1 cellular context compared by ENCODE assay signal in the genomic region with DNA sequence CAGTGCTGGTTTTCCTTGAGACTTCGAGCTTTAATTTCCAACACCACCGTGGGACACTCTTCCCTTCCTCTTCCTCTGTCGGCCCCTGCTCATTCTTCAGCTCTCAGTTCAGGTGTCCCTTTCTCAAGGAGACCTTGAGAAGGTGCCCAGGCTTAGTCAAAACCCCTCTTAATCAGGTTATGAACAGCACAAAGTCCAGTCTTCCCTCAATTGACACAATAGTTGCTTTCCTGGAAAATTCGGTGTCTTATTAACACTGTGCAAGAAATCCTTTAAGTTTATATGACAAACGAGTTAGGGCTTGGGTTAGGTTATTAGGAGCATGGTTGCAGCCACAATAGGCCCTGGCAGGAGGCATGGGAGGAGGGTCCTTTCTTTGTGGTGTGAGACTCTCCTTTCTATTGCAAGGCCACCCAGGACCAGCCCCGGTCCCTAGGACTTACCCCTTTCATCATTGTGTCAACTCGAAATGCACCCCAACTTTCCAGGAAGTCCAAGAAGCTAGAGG.
TF ChIP-seq lines count a peak whose summit lies in the region.

No MANE protein-coding gene starts in this region.

TF ChIP-seq in K562, 482 proteins besides CTCF, POLR2A, EP300 and RAD21 (continued from another document and continues in another):
- TF ChIP-seq, protein P1, sequence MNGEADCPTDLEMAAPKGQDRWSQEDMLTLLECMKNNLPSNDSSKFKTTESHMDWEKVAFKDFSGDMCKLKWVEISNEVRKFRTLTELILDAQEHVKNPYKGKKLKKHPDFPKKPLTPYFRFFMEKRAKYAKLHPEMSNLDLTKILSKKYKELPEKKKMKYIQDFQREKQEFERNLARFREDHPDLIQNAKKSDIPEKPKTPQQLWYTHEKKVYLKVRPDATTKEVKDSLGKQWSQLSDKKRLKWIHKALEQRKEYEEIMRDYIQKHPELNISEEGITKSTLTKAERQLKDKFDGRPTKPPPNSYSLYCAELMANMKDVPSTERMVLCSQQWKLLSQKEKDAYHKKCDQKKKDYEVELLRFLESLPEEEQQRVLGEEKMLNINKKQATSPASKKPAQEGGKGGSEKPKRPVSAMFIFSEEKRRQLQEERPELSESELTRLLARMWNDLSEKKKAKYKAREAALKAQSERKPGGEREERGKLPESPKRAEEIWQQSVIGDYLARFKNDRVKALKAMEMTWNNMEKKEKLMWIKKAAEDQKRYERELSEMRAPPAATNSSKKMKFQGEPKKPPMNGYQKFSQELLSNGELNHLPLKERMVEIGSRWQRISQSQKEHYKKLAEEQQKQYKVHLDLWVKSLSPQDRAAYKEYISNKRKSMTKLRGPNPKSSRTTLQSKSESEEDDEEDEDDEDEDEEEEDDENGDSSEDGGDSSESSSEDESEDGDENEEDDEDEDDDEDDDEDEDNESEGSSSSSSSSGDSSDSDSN (IDR thresholded peaks at IDR 0.05; ENCODE audit: borderline replicate concordance in 1 of 2, low read depth in 2 of 2, low read length in 2 of 2) = no peak
- TF ChIP-seq, protein P2, sequence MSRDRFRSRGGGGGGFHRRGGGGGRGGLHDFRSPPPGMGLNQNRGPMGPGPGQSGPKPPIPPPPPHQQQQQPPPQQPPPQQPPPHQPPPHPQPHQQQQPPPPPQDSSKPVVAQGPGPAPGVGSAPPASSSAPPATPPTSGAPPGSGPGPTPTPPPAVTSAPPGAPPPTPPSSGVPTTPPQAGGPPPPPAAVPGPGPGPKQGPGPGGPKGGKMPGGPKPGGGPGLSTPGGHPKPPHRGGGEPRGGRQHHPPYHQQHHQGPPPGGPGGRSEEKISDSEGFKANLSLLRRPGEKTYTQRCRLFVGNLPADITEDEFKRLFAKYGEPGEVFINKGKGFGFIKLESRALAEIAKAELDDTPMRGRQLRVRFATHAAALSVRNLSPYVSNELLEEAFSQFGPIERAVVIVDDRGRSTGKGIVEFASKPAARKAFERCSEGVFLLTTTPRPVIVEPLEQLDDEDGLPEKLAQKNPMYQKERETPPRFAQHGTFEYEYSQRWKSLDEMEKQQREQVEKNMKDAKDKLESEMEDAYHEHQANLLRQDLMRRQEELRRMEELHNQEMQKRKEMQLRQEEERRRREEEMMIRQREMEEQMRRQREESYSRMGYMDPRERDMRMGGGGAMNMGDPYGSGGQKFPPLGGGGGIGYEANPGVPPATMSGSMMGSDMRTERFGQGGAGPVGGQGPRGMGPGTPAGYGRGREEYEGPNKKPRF (IDR thresholded peaks at IDR 0.05; ENCODE audit: low read depth, low read length) = no peak
- no peak for TF ChIP-seq NBN (IDR thresholded peaks at IDR 0.05; ENCODE audit: low read depth)
- no peak for TF ChIP-seq STAG1 (CRISPR knock-in tag; IDR thresholded peaks at IDR 0.05; ENCODE audit: borderline replicate concordance)
- no peak for TF ChIP-seq BRD4 (IDR thresholded peaks at IDR 0.05)
- TF ChIP-seq, protein P3, sequence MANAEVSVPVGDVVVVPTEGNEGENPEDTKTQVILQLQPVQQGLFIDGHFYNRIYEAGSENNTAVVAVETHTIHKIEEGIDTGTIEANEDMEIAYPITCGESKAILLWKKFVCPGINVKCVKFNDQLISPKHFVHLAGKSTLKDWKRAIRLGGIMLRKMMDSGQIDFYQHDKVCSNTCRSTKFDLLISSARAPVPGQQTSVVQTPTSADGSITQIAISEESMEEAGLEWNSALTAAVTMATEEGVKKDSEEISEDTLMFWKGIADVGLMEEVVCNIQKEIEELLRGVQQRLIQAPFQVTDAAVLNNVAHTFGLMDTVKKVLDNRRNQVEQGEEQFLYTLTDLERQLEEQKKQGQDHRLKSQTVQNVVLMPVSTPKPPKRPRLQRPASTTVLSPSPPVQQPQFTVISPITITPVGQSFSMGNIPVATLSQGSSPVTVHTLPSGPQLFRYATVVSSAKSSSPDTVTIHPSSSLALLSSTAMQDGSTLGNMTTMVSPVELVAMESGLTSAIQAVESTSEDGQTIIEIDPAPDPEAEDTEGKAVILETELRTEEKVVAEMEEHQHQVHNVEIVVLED (CRISPR knock-in tag; IDR thresholded peaks at IDR 0.05) = no peak
- no peak for TF ChIP-seq KLF10 (CRISPR knock-in tag; IDR thresholded peaks at IDR 0.05)
- TF ChIP-seq POLR2B (IDR thresholded peaks at IDR 0.05; ENCODE audit: low read depth, partially characterized antibody) = no peak
- no peak for TF ChIP-seq HNRNPH1 (optimal IDR thresholded peaks at IDR 0.05; ENCODE audit: low read depth, low read length)
- peak; percentile 91 for TF ChIP-seq ZC3H4 (CRISPR knock-in tag; IDR thresholded peaks at IDR 0.05; ENCODE audit: borderline replicate concordance)
- no peak for TF ChIP-seq ASH1L (IDR thresholded peaks at IDR 0.05; ENCODE audit: borderline replicate concordance, low read depth, partially characterized antibody)
- TF ChIP-seq, protein P4, sequence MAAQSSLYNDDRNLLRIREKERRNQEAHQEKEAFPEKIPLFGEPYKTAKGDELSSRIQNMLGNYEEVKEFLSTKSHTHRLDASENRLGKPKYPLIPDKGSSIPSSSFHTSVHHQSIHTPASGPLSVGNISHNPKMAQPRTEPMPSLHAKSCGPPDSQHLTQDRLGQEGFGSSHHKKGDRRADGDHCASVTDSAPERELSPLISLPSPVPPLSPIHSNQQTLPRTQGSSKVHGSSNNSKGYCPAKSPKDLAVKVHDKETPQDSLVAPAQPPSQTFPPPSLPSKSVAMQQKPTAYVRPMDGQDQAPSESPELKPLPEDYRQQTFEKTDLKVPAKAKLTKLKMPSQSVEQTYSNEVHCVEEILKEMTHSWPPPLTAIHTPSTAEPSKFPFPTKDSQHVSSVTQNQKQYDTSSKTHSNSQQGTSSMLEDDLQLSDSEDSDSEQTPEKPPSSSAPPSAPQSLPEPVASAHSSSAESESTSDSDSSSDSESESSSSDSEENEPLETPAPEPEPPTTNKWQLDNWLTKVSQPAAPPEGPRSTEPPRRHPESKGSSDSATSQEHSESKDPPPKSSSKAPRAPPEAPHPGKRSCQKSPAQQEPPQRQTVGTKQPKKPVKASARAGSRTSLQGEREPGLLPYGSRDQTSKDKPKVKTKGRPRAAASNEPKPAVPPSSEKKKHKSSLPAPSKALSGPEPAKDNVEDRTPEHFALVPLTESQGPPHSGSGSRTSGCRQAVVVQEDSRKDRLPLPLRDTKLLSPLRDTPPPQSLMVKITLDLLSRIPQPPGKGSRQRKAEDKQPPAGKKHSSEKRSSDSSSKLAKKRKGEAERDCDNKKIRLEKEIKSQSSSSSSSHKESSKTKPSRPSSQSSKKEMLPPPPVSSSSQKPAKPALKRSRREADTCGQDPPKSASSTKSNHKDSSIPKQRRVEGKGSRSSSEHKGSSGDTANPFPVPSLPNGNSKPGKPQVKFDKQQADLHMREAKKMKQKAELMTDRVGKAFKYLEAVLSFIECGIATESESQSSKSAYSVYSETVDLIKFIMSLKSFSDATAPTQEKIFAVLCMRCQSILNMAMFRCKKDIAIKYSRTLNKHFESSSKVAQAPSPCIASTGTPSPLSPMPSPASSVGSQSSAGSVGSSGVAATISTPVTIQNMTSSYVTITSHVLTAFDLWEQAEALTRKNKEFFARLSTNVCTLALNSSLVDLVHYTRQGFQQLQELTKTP (IDR thresholded peaks at IDR 0.05; ENCODE audit: low read depth in 1 of 2, partially characterized antibody in 2 of 2) = peak in 1 of 2 experiments; percentile 27
- TF ChIP-seq, protein P5, sequence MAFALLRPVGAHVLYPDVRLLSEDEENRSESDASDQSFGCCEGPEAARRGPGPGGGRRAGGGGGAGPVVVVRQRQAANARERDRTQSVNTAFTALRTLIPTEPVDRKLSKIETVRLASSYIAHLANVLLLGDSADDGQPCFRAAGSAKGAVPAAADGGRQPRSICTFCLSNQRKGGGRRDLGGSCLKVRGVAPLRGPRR (CRISPR knock-in tag; IDR thresholded peaks at IDR 0.05) = no peak
- TF ChIP-seq BRD9 (IDR thresholded peaks at IDR 0.05; ENCODE audit: low read depth, partially characterized antibody) = peak; percentile 8
- peak; percentile 4; the same call in 1 of the 2 replicates for TF ChIP-seq CEBPB (tag; IDR thresholded peaks at IDR 0.05)
- TF ChIP-seq, protein P6, sequence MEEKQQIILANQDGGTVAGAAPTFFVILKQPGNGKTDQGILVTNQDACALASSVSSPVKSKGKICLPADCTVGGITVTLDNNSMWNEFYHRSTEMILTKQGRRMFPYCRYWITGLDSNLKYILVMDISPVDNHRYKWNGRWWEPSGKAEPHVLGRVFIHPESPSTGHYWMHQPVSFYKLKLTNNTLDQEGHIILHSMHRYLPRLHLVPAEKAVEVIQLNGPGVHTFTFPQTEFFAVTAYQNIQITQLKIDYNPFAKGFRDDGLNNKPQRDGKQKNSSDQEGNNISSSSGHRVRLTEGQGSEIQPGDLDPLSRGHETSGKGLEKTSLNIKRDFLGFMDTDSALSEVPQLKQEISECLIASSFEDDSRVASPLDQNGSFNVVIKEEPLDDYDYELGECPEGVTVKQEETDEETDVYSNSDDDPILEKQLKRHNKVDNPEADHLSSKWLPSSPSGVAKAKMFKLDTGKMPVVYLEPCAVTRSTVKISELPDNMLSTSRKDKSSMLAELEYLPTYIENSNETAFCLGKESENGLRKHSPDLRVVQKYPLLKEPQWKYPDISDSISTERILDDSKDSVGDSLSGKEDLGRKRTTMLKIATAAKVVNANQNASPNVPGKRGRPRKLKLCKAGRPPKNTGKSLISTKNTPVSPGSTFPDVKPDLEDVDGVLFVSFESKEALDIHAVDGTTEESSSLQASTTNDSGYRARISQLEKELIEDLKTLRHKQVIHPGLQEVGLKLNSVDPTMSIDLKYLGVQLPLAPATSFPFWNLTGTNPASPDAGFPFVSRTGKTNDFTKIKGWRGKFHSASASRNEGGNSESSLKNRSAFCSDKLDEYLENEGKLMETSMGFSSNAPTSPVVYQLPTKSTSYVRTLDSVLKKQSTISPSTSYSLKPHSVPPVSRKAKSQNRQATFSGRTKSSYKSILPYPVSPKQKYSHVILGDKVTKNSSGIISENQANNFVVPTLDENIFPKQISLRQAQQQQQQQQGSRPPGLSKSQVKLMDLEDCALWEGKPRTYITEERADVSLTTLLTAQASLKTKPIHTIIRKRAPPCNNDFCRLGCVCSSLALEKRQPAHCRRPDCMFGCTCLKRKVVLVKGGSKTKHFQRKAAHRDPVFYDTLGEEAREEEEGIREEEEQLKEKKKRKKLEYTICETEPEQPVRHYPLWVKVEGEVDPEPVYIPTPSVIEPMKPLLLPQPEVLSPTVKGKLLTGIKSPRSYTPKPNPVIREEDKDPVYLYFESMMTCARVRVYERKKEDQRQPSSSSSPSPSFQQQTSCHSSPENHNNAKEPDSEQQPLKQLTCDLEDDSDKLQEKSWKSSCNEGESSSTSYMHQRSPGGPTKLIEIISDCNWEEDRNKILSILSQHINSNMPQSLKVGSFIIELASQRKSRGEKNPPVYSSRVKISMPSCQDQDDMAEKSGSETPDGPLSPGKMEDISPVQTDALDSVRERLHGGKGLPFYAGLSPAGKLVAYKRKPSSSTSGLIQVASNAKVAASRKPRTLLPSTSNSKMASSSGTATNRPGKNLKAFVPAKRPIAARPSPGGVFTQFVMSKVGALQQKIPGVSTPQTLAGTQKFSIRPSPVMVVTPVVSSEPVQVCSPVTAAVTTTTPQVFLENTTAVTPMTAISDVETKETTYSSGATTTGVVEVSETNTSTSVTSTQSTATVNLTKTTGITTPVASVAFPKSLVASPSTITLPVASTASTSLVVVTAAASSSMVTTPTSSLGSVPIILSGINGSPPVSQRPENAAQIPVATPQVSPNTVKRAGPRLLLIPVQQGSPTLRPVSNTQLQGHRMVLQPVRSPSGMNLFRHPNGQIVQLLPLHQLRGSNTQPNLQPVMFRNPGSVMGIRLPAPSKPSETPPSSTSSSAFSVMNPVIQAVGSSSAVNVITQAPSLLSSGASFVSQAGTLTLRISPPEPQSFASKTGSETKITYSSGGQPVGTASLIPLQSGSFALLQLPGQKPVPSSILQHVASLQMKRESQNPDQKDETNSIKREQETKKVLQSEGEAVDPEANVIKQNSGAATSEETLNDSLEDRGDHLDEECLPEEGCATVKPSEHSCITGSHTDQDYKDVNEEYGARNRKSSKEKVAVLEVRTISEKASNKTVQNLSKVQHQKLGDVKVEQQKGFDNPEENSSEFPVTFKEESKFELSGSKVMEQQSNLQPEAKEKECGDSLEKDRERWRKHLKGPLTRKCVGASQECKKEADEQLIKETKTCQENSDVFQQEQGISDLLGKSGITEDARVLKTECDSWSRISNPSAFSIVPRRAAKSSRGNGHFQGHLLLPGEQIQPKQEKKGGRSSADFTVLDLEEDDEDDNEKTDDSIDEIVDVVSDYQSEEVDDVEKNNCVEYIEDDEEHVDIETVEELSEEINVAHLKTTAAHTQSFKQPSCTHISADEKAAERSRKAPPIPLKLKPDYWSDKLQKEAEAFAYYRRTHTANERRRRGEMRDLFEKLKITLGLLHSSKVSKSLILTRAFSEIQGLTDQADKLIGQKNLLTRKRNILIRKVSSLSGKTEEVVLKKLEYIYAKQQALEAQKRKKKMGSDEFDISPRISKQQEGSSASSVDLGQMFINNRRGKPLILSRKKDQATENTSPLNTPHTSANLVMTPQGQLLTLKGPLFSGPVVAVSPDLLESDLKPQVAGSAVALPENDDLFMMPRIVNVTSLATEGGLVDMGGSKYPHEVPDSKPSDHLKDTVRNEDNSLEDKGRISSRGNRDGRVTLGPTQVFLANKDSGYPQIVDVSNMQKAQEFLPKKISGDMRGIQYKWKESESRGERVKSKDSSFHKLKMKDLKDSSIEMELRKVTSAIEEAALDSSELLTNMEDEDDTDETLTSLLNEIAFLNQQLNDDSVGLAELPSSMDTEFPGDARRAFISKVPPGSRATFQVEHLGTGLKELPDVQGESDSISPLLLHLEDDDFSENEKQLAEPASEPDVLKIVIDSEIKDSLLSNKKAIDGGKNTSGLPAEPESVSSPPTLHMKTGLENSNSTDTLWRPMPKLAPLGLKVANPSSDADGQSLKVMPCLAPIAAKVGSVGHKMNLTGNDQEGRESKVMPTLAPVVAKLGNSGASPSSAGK (IDR thresholded peaks at IDR 0.05) = no peak
- TF ChIP-seq, protein P7, sequence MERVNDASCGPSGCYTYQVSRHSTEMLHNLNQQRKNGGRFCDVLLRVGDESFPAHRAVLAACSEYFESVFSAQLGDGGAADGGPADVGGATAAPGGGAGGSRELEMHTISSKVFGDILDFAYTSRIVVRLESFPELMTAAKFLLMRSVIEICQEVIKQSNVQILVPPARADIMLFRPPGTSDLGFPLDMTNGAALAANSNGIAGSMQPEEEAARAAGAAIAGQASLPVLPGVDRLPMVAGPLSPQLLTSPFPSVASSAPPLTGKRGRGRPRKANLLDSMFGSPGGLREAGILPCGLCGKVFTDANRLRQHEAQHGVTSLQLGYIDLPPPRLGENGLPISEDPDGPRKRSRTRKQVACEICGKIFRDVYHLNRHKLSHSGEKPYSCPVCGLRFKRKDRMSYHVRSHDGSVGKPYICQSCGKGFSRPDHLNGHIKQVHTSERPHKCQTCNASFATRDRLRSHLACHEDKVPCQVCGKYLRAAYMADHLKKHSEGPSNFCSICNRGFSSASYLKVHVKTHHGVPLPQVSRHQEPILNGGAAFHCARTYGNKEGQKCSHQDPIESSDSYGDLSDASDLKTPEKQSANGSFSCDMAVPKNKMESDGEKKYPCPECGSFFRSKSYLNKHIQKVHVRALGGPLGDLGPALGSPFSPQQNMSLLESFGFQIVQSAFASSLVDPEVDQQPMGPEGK (CRISPR knock-in tag; IDR thresholded peaks at IDR 0.05; ENCODE audit: borderline replicate concordance) = no peak
- TF ChIP-seq POLR2H (tag; IDR thresholded peaks at IDR 0.05; ENCODE audit: low read depth) = peak; percentile 54; the same call in 1 of the 2 replicates
- TF ChIP-seq NR2F6 (CRISPR knock-in tag; IDR thresholded peaks at IDR 0.05) = no peak
- no peak for TF ChIP-seq PRMT5 (CRISPR knock-in tag; IDR thresholded peaks at IDR 0.05)
- no peak for TF ChIP-seq ZBED1 (IDR thresholded peaks at IDR 0.05)
- TF ChIP-seq SAFB (IDR thresholded peaks at IDR 0.05; ENCODE audit: borderline replicate concordance, low read depth, low read length) = no peak
